In the genomic region with DNA sequence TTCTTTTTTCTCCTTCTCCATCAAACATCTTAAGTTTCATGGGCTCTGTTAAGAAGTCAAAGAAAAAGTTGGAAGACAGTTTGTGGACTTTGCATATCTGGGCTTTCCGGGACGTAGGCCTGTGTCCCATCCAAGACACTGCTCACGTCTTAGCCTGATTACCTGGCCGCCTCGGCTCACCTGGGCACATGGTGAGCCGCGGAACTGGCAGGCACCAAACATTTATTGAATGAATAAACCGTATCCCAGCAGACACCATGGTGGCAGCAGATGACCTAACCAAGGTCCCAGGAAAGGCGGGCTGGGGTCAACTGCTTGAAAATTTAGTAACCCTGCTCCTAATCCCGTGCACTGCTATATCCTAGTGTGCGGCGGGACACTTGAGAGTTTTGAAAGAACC, we compare ENCODE assay signal across 2 cellular contexts.
A peak's percentile ranks its signal among the peaks of the same experiment; 100 is the strongest.
TF ChIP-seq lines count a peak whose summit lies in the region.

No MANE protein-coding gene starts in this region.

TF ChIP-seq in H1, 55 proteins besides CTCF, POLR2A, EP300 and RAD21:
- no peak for TF ChIP-seq POU5F1 (IDR thresholded peaks at IDR 0.05; ENCODE audit: low read depth, low read length)
- TF ChIP-seq, protein P1, sequence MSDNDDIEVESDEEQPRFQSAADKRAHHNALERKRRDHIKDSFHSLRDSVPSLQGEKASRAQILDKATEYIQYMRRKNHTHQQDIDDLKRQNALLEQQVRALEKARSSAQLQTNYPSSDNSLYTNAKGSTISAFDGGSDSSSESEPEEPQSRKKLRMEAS (IDR thresholded peaks at IDR 0.05), result peak; percentile 51
TF ChIP-seq in H1: peak in this region for 1.

TF ChIP-seq in neural cell, 6 proteins besides CTCF, POLR2A, EP300 and RAD21:
- TF ChIP-seq POLR2AphosphoS5 (IDR thresholded peaks at IDR 0.05) (no peak), SMC3 (conservative IDR thresholded peaks at IDR 0.05; ENCODE audit: poor library complexity) (no peak), TAF1 (IDR thresholded peaks at IDR 0.05; ENCODE audit: low read depth) (no peak), EZH2 (IDR thresholded peaks at IDR 0.05; ENCODE audit: borderline replicate concordance, insufficient read depth, low read length, poor library complexity, severe bottlenecking) (no peak), MXI1 (conservative IDR thresholded peaks at IDR 0.05; ENCODE audit: poor library complexity, severe bottlenecking) (no peak)
- TF ChIP-seq, protein P2, sequence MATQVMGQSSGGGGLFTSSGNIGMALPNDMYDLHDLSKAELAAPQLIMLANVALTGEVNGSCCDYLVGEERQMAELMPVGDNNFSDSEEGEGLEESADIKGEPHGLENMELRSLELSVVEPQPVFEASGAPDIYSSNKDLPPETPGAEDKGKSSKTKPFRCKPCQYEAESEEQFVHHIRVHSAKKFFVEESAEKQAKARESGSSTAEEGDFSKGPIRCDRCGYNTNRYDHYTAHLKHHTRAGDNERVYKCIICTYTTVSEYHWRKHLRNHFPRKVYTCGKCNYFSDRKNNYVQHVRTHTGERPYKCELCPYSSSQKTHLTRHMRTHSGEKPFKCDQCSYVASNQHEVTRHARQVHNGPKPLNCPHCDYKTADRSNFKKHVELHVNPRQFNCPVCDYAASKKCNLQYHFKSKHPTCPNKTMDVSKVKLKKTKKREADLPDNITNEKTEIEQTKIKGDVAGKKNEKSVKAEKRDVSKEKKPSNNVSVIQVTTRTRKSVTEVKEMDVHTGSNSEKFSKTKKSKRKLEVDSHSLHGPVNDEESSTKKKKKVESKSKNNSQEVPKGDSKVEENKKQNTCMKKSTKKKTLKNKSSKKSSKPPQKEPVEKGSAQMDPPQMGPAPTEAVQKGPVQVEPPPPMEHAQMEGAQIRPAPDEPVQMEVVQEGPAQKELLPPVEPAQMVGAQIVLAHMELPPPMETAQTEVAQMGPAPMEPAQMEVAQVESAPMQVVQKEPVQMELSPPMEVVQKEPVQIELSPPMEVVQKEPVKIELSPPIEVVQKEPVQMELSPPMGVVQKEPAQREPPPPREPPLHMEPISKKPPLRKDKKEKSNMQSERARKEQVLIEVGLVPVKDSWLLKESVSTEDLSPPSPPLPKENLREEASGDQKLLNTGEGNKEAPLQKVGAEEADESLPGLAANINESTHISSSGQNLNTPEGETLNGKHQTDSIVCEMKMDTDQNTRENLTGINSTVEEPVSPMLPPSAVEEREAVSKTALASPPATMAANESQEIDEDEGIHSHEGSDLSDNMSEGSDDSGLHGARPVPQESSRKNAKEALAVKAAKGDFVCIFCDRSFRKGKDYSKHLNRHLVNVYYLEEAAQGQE (IDR thresholded peaks at IDR 0.05; ENCODE audit: borderline replicate concordance), result no peak
TF ChIP-seq in neural cell: peak in this region for 0.
